19 cellular contexts compared by ENCODE assay signal in genomic region chr13:62510906-62511655, GRCh38.
DNase-seq lines count a peak whose midpoint lies in the region; ATAC-seq and TF ChIP-seq lines count a peak whose summit lies in the region.
"Had no signal": no experiment of that assay in that cellular context is flagged by ENCODE, and none has a peak within 500 bp of the region (broad histone marks: within the 10 kb centered on the region; RNA-seq: fewer than 3 reads in every experiment).

No MANE protein-coding gene starts in this region.

- no peak overlapping the region for H2AFZ ChIP-seq in IMR-90 (replicated peaks; ENCODE audit: low read length, poor library complexity)

- H2BK5ac ChIP-seq in IMR-90 (ENCODE audit: low read depth, low read length, poor library complexity, severe bottlenecking), result no peak overlapping the region

- peak overlapping the region; percentile 21; the same call in 1 of the 2 replicates for H3K4me3 ChIP-seq in GM12865 (ENCODE audit: low read depth, low read length)
- H3K4me3 ChIP-seq in IMR-90 (ENCODE audit: insufficient read depth, low read depth, low read length), result no peak overlapping the region
- H3K4me3 ChIP-seq in endodermal cell (ENCODE audit: low read length), result peak overlapping the region; percentile 1
- no peak overlapping the region for H3K4me3 ChIP-seq in ovary
- H3K4me3 ChIP-seq: dorsolateral prefrontal cortex, left ventricle myocardium inferior, skin epidermis, transverse colon had no signal

- H2AK5ac ChIP-seq in IMR-90 (ENCODE audit: low read depth, low read length), result no peak overlapping the region

- 80% methylated on average over 1 of the region's 2 CpGs; no CpG with 5 or more reads in 1 of the 2 experiments for WGBS in IMR-90 (ENCODE audit: extremely low coverage in 2 of 2, insufficient read length in 1 of 2), 2 experiments
- 39 to 43% methylated on average over 1 to 2 of the region's 2 CpGs for WGBS in endodermal cell (ENCODE audit: insufficient coverage in 1 of 2, insufficient read length in 1 of 2), 2 experiments
- 56 to 66% (median 58%) methylated on average over 2 of the region's 2 CpGs for WGBS in ovary, 3 donors

- no peak overlapping the region for H3K4me2 ChIP-seq in IMR-90 (ENCODE audit: low read depth, low read length)

- no peak for TF ChIP-seq EP300 in ovary (IDR thresholded peaks at IDR 0.05)

- H3K36me3 ChIP-seq in IMR-90 (ENCODE audit: control insufficient read depth, insufficient read depth, low read length) (no peaks in the 10 kb centered on the region), endodermal cell (ENCODE audit: control insufficient read depth, insufficient read depth, low read length) (no peaks in the 10 kb centered on the region), ovary (no peaks in the 10 kb centered on the region)
- H3K36me3 ChIP-seq: brain microvascular endothelial cell, left ventricle myocardium inferior, transverse colon had no signal

- H2BK120ac ChIP-seq in IMR-90 (ENCODE audit: low read depth, low read length), result no peak overlapping the region

- no peak overlapping the region for H4K91ac ChIP-seq in IMR-90 (ENCODE audit: insufficient read depth, low read depth, low read length)

- intact Hi-C loops in IMR-90 (cut with micrococcal nuclease) (no loop called here), ovary (cut with DNase I) (no loop called here)

- no peaks in the 10 kb centered on the region for H4K20me1 ChIP-seq in IMR-90 (ENCODE audit: insufficient read depth, low read length)

- POLR2A ChIA-PET in IMR-90 (lab: Charles Lee; ENCODE audit: unreplicated experiment), result no interaction called here

- H3K9ac ChIP-seq in IMR-90 (ENCODE audit: low read depth, low read length) (no peak overlapping the region), endodermal cell (ENCODE audit: extremely low read depth, low read length, poor library complexity, severe bottlenecking) (no peak overlapping the region)

- no peak overlapping the region for H3K4me3 Mint-ChIP-seq in endodermal cell
- H3K4me3 Mint-ChIP-seq: stimulated activated memory B cell treated with anti-CD40 and anti-IgM and Interleukin-4, amounts not matched to agents 10 μg/mL and 1 μg/mL and 100 μg/mL, for 72 hours; T-helper 1 cell treated with Interleukin-12 subunit alpha and Interleukin-12 subunit beta and Interleukin-4 antibody, amounts not matched to agents 30 μg/mL and 1 μg/mL, for 36 hours had no signal

- H3K36me3 Mint-ChIP-seq in endodermal cell (ENCODE audit: low read depth), result no peaks in the 10 kb centered on the region
- H3K36me3 Mint-ChIP-seq: stimulated activated memory B cell treated with anti-CD40 and anti-IgM and Interleukin-4, amounts not matched to agents 10 μg/mL and 1 μg/mL and 100 μg/mL, for 72 hours had no signal

- in situ Hi-C loops in IMR-90 (cut with MboI; ENCODE audit: low sequenced_read_pairs), result no loop called here

- TF ChIP-seq RAD21 in IMR-90 (IDR thresholded peaks at IDR 0.05; ENCODE audit: low read length), result no peak

- H3K4me1 Mint-ChIP-seq in endodermal cell, result peaks cover 53% of the 10 kb centered on the region
- H3K4me1 Mint-ChIP-seq: stimulated activated memory B cell treated with anti-CD40 and anti-IgM and Interleukin-4, amounts not matched to agents 10 μg/mL and 1 μg/mL and 100 μg/mL, for 72 hours had no signal

- TF ChIP-seq POLR2A in IMR-90 (IDR thresholded peaks at IDR 0.05; ENCODE audit: low read depth, low read length), result no peak
- no peak for TF ChIP-seq POLR2A in ovary (IDR thresholded peaks at IDR 0.05)

- H2AK9ac ChIP-seq in IMR-90 (replicated peaks; ENCODE audit: low read depth, low read length, poor library complexity), result no peak overlapping the region

- ATAC-seq in GM21717 (IDR thresholded peaks at IDR 0.05; ENCODE audit: unreplicated experiment) (peak; percentile 63), IMR-90 (ENCODE audit: low read depth) (peak; percentile 32; the same call in 1 of the 2 replicates), GM19328 (IDR thresholded peaks at IDR 0.05; ENCODE audit: unreplicated experiment) (no peak)
- ATAC-seq: activated naive CD4-positive, alpha-beta T cell treated with anti-CD3 and anti-CD28 coated beads, Interleukin-2, amount 50 U/mL, for 72 hours; stimulated activated memory B cell treated with anti-CD40 and anti-IgM and Interleukin-4, amounts not matched to agents 10 μg/mL and 1 μg/mL and 100 μg/mL, for 72 hours had no signal

- H2BK20ac ChIP-seq in IMR-90 (ENCODE audit: low read depth, low read length), result no peak overlapping the region

- dilution Hi-C loops in IMR-90 (cut with HindIII; ENCODE audit: low sequenced_read_pairs, unreplicated experiment), result no loop called here

- CTCF ChIA-PET in IMR-90 (lab: Yijun Ruan, JAX), result interaction anchor here (1.2 kb wide), 1 partner anchor 10 kb away, joined by 5 read pairs; no protein-coding TSS in a partner anchor

- DNase-seq in GM12865 (ENCODE audit: low read depth) (peak; percentile 59), IMR-90 (no peak), endodermal cell (no peak), ovary (no peak), GM10266 (ENCODE audit: extremely low spot score) (no peak)
- no peak for DNase-seq in stimulated activated CD4-positive, alpha-beta T cell treated with anti-CD3 and anti-CD28 coated beads, Interleukin-12 subunit alpha, Interleukin-12 subunit beta, amount 100 ng/mL, for 4 hours
- DNase-seq: brain microvascular endothelial cell, dorsolateral prefrontal cortex, KBM-7, left ventricle myocardium inferior, NCI-H187, NCI-H82, transverse colon had no signal

- H3K27ac ChIP-seq in IMR-90 (ENCODE audit: insufficient read depth, low read length) (no peak overlapping the region), endodermal cell (ENCODE audit: low read depth, low read length) (no peak overlapping the region), ovary (no peak overlapping the region)
- H3K27ac ChIP-seq: brain microvascular endothelial cell, dorsolateral prefrontal cortex, left ventricle myocardium inferior, skin epidermis, transverse colon had no signal

- H3K4me1 ChIP-seq in IMR-90 (ENCODE audit: control insufficient read depth, insufficient read depth, low read length) (no peaks in the 10 kb centered on the region), endodermal cell (ENCODE audit: control insufficient read depth, insufficient read depth, low read length) (peaks cover 6% of the 10 kb centered on the region), ovary (ENCODE audit: insufficient read depth) (no peaks in the 10 kb centered on the region)
- H3K4me1 ChIP-seq: left ventricle myocardium inferior, transverse colon had no signal

- no peaks in the 10 kb centered on the region for H3K27me3 ChIP-seq in IMR-90 (ENCODE audit: control insufficient read depth, insufficient read depth, low read length)
- no peaks in the 10 kb centered on the region for H3K27me3 ChIP-seq in endodermal cell (ENCODE audit: control insufficient read depth, insufficient read depth, low read length, poor library complexity, severe bottlenecking)
- H3K27me3 ChIP-seq in ovary, result no peaks in the 10 kb centered on the region
- H3K27me3 ChIP-seq: brain microvascular endothelial cell, transverse colon had no signal

- no peaks in the 10 kb centered on the region for H3K79me1 ChIP-seq in IMR-90 (ENCODE audit: low read depth in 1 of 2, low read length in 2 of 2)

- H2BK15ac ChIP-seq in IMR-90 (ENCODE audit: low read depth, low read length), result no peak overlapping the region

- H4K8ac ChIP-seq in IMR-90 (ENCODE audit: low read depth in 2 of 2, low read length in 2 of 2), result no peak overlapping the region

- H3K18ac ChIP-seq in IMR-90 (ENCODE audit: low read depth, low read length), result no peak overlapping the region

- H3K56ac ChIP-seq in IMR-90 (ENCODE audit: extremely low read depth, insufficient read depth, low read length), result no peak overlapping the region

- no peak overlapping the region for H3K23ac ChIP-seq in IMR-90 (ENCODE audit: low read depth, low read length)

- H3K9me3 Mint-ChIP-seq in endodermal cell, result no peaks in the 10 kb centered on the region
- H3K9me3 Mint-ChIP-seq: stimulated activated memory B cell treated with anti-CD40 and anti-IgM and Interleukin-4, amounts not matched to agents 10 μg/mL and 1 μg/mL and 100 μg/mL, for 72 hours; T-helper 1 cell treated with Interleukin-12 subunit alpha and Interleukin-12 subunit beta and Interleukin-4 antibody, amounts not matched to agents 30 μg/mL and 1 μg/mL, for 36 hours had no signal

- H3K14ac ChIP-seq in IMR-90 (replicated peaks; ENCODE audit: low read depth, low read length), result no peak overlapping the region

- no peaks in the 10 kb centered on the region for H3K9me1 ChIP-seq in IMR-90 (ENCODE audit: insufficient read depth, low read length)

- TF ChIP-seq CTCF in GM12865 (IDR thresholded peaks at IDR 0.05; ENCODE audit: insufficient read depth, low read depth, low read length, missing control alignments), result no peak
- no peak for TF ChIP-seq CTCF in IMR-90 (conservative IDR thresholded peaks at IDR 0.05; ENCODE audit: low read depth, low read length)
- no peak for TF ChIP-seq CTCF in endodermal cell (conservative IDR thresholded peaks at IDR 0.05)
- TF ChIP-seq CTCF in ovary (IDR thresholded peaks at IDR 0.05), result no peak
- TF ChIP-seq CTCF in GM10266 (IDR thresholded peaks at IDR 0.05; ENCODE audit: control insufficient read depth, insufficient read depth, low read depth, missing control alignments), result no peak

- H3K27me3 Mint-ChIP-seq in endodermal cell (ENCODE audit: insufficient read depth), result no peaks in the 10 kb centered on the region
- H3K27me3 Mint-ChIP-seq: stimulated activated memory B cell treated with anti-CD40 and anti-IgM and Interleukin-4, amounts not matched to agents 10 μg/mL and 1 μg/mL and 100 μg/mL, for 72 hours had no signal

- peak overlapping the region; percentile 65 for H3K27ac Mint-ChIP-seq in endodermal cell
- H3K27ac Mint-ChIP-seq: activated naive CD4-positive, alpha-beta T cell treated with anti-CD3 and anti-CD28 coated beads, Interleukin-2, amount 50 U/mL, for 72 hours; stimulated activated memory B cell treated with anti-CD40 and anti-IgM and Interleukin-4, amounts not matched to agents 10 μg/mL and 1 μg/mL and 100 μg/mL, for 72 hours; T-helper 1 cell treated with Interleukin-12 subunit alpha and Interleukin-12 subunit beta and Interleukin-4 antibody, amounts not matched to agents 30 μg/mL and 1 μg/mL, for 36 hours had no signal

- H3K9me3 ChIP-seq in IMR-90 (ENCODE audit: control insufficient read depth, insufficient read depth, low read length) (no peaks in the 10 kb centered on the region), endodermal cell (ENCODE audit: control insufficient read depth, low read length) (no peaks in the 10 kb centered on the region), ovary (no peaks in the 10 kb centered on the region)
- H3K9me3 ChIP-seq: left ventricle myocardium inferior, transverse colon had no signal

- no peak overlapping the region for H4K5ac ChIP-seq in IMR-90 (ENCODE audit: low read depth, low read length)

- BruUV-seq in IMR-90 (replicated peaks; lab: Mats Ljungman, UMichigan), result no TSS peak

- no peak overlapping the region for H3K4ac ChIP-seq in IMR-90 (ENCODE audit: low read depth, low read length)

TF ChIP-seq in IMR-90, 13 proteins besides CTCF, POLR2A, EP300 and RAD21 (continues in another document):
- no peak for TF ChIP-seq FOS (IDR thresholded peaks at IDR 0.05; ENCODE audit: low read depth, low read length)

Comparison
In these comparisons a context has a peak if more than half of its experiments do, and no peak if none do; other contexts are left out.
1. H3K4me3 ChIP-seq: peak in GM12865 (single experiment) and endodermal cell (single experiment); none in IMR-90 (single experiment) and ovary (single experiment).